ENCODE assay signal across 9 cellular contexts in genomic region chr7:150972094-150972493, GRCh38. TPM values are rescaled to one million over a fixed set of nuclear protein-coding genes. Genes with fewer than 3 reads are reported as not detected.
DNase-seq lines count a peak whose midpoint lies in the region; ATAC-seq and TF ChIP-seq lines count a peak whose summit lies in the region.
"Had no signal": no experiment of that assay in that cellular context is flagged by ENCODE, and none has a peak within 500 bp of the region (broad histone marks: within the 10 kb centered on the region; RNA-seq: fewer than 3 reads in every experiment).

No MANE protein-coding gene starts in this region.

- H3K27ac ChIP-seq in ectodermal cell (ENCODE audit: insufficient read depth, low read depth, low read length, poor library complexity, severe bottlenecking), result peak overlapping the region; percentile 71
- H3K27ac ChIP-seq in right lobe of liver, result no peak overlapping the region
- H3K27ac ChIP-seq in stomach, result peak overlapping the region; percentile 29 to 87 (median 56)

- 77 to 82% methylated on average over 11 of the region's 11 CpGs for WGBS in ectodermal cell, 2 experiments
- 90% methylated on average over 2 of the region's 11 CpGs for WGBS in right lobe of liver (ENCODE audit: insufficient coverage, low coverage, low lambda C conversion rate, missing lambda C conversion rate)
- WGBS in stomach, 5 donors, result 47 to 74% (median 60%) methylated on average over 4 to 11 of the region's 11 CpGs

- no peaks in the 10 kb centered on the region for H3K36me3 ChIP-seq in ectodermal cell (ENCODE audit: control insufficient read depth, insufficient read depth, low read length)
- H3K36me3 ChIP-seq in right lobe of liver, result no peaks in the 10 kb centered on the region
- H3K36me3 ChIP-seq in stomach, result no peaks in the 10 kb centered on the region

- H3K9me3 ChIP-seq in ectodermal cell (ENCODE audit: control insufficient read depth, low read length), result no peaks in the 10 kb centered on the region
- no peaks in the 10 kb centered on the region for H3K9me3 ChIP-seq in right lobe of liver
- no peaks in the 10 kb centered on the region for H3K9me3 ChIP-seq in stomach

- TF ChIP-seq POLR2A in right lobe of liver (IDR thresholded peaks at IDR 0.05), result no peak
- TF ChIP-seq POLR2A in stomach (IDR thresholded peaks at IDR 0.05), result no peak

- ATAC-seq in right lobe of liver, result peak in 3 of 4 donors; percentile 20 to 26 (median 24)

- H3K27me3 ChIP-seq in ectodermal cell (ENCODE audit: control insufficient read depth, insufficient read depth, low read length, poor library complexity, severe bottlenecking) (peaks cover 20% of the 10 kb centered on the region), right lobe of liver (peaks cover 0 to 8% of the 10 kb centered on the region in 2 donors), stomach (peaks cover 0 to 83% (median 35%) of the 10 kb centered on the region in 3 donors)

- no peak for TF ChIP-seq CTCF in right lobe of liver (IDR thresholded peaks at IDR 0.05)
- TF ChIP-seq CTCF in stomach (IDR thresholded peaks at IDR 0.05), result no peak

- intact Hi-C loops in right lobe of liver (cut with DNase I) (no loop called here), stomach (cut with DNase I; ENCODE audit: low total_unique reads) (no loop called here)

- peak; percentile 62 for DNase-seq in NCI-H2227 (lab: John Stamatoyannopoulos, UW; ENCODE audit: unreplicated experiment)
- DNase-seq in right lobe of liver, result no peak
- no peak for DNase-seq in stomach
- no peak for DNase-seq in stimulated activated CD4-positive, alpha-beta T cell treated with anti-CD3 and anti-CD28 coated beads, Interleukin-2, amount 100 ng/mL, for 48 hours
- no peak for DNase-seq in NCI-H146 treated with DMSO at 0.1 percent for 48 hours (lab: John Stamatoyannopoulos, UW; ENCODE audit: unreplicated experiment)
- no peak for DNase-seq in AG20443 (ENCODE audit: low spot score)
- DNase-seq in superior temporal gyrus (ENCODE audit: extremely low spot score), result no peak

- H3K4me1 ChIP-seq in ectodermal cell (ENCODE audit: control insufficient read depth, insufficient read depth, low read length), result peaks cover 63% of the 10 kb centered on the region
- peaks cover 0 to 10% (median 0%) of the 10 kb centered on the region in 4 donors for H3K4me1 ChIP-seq in right lobe of liver
- H3K4me1 ChIP-seq in stomach, result peaks cover 22 to 95% (median 71%) of the 10 kb centered on the region in 4 donors

- no peak for TF ChIP-seq EP300 in stomach (IDR thresholded peaks at IDR 0.05)

- no peak overlapping the region for H3K4me3 ChIP-seq in ectodermal cell (ENCODE audit: insufficient read depth, low read depth, low read length)
- no peak overlapping the region for H3K4me3 ChIP-seq in right lobe of liver
- H3K4me3 ChIP-seq in stomach, result no peak overlapping the region

RNA-seq across cellular contexts. Expression of gene KCNH2, which starts 6.0 kb away (rescaled TPM):
- 10.7 TPM for polyA plus RNA-seq in ectodermal cell (2013, experiment 1 of 4)
- polyA plus RNA-seq in ectodermal cell (2013, experiment 2 of 4), result 11.5 TPM
- polyA plus RNA-seq in ectodermal cell (2013, experiment 3 of 4), result 12.1 TPM
- polyA plus RNA-seq in ectodermal cell (2013, experiment 4 of 4), result 13.3 TPM
- total RNA-seq in right lobe of liver, result under 1 TPM in 5 of 6 experiments, not detected in 1; 0.11 to 0.69 (median 0.18) TPM
- 10 to 100 TPM in 2 of 5 donors, 1 to 10 TPM in 3; 4.5 to 77.7 (median 8.8) TPM for total RNA-seq in stomach
- polyA plus RNA-seq in stomach, result 10 to 100 TPM in 1 of 3 donors, 1 to 10 TPM in 2; 4.0 to 13.4 (median 4.2) TPM

RNA-seq across cellular contexts. Expression of gene NOS3, which starts 18.7 kb away (rescaled TPM):
- 9.4 TPM for polyA plus RNA-seq in ectodermal cell (2013, experiment 1 of 4)
- 9.1 TPM for polyA plus RNA-seq in ectodermal cell (2013, experiment 2 of 4)
- polyA plus RNA-seq in ectodermal cell (2013, experiment 3 of 4), result 12.1 TPM
- polyA plus RNA-seq in ectodermal cell (2013, experiment 4 of 4), result 11.8 TPM
- total RNA-seq in right lobe of liver (1 to 10 TPM; 2.4 to 9.2 (median 5.0) TPM), stomach (10 to 100 TPM in 3 of 5 donors, 1 to 10 TPM in 2; 6.2 to 45.1 (median 27.7) TPM)
- polyA plus RNA-seq in stomach, result 1 to 10 TPM; 2.5 to 5.3 (median 4.4) TPM

RNA-seq across cellular contexts. Expression of gene ATG9B, which starts 52.2 kb away (rescaled TPM):
- polyA plus RNA-seq in ectodermal cell (2013, experiment 1 of 4), result 4.7 TPM
- polyA plus RNA-seq in ectodermal cell (2013, experiment 2 of 4), result 2.9 TPM
- 3.0 TPM for polyA plus RNA-seq in ectodermal cell (2013, experiment 3 of 4)
- polyA plus RNA-seq in ectodermal cell (2013, experiment 4 of 4), result 2.6 TPM
- total RNA-seq in right lobe of liver, result under 1 TPM in 1 of 6 experiments, not detected in 5; 0.40 TPM
- 10 to 100 TPM in 1 of 5 donors, under 1 TPM in 1, not detected in 3; 0.55 to 33.0 TPM for total RNA-seq in stomach
- 10 to 100 TPM in 1 of 3 donors, under 1 TPM in 1, not detected in 1; 0.31 to 17.1 TPM for polyA plus RNA-seq in stomach
- total RNA-seq: skeletal muscle tissue had no signal

RNA-seq across cellular contexts. Expression of gene ABCB8, which starts 56.2 kb away (rescaled TPM):
- 32.4 TPM for polyA plus RNA-seq in ectodermal cell (2013, experiment 1 of 4)
- polyA plus RNA-seq in ectodermal cell (2013, experiment 2 of 4), result 27.1 TPM
- polyA plus RNA-seq in ectodermal cell (2013, experiment 3 of 4), result 21.8 TPM
- 24.4 TPM for polyA plus RNA-seq in ectodermal cell (2013, experiment 4 of 4)
- total RNA-seq in right lobe of liver, result 10 to 100 TPM; 22.3 to 33.8 (median 26.8) TPM
- 10 to 100 TPM; 14.1 to 57.2 (median 33.9) TPM for total RNA-seq in stomach
- polyA plus RNA-seq in stomach, result 10 to 100 TPM in 1 of 3 donors, 1 to 10 TPM in 2; 9.5 to 19.1 (median 10.0) TPM

Comparison
In these comparisons a context has a peak if more than half of its experiments do, and no peak if none do; other contexts are left out.
1. H3K27ac ChIP-seq: peak in ectodermal cell (single experiment) and stomach (5 of 5); none in right lobe of liver (0 of 3).